2 cellular contexts compared by ENCODE assay signal in genomic region chrX:38061335-38061734, GRCh38.
A peak's percentile ranks its signal among the peaks of the same experiment; 100 is the strongest.
TF ChIP-seq lines count a peak whose summit lies in the region.

No MANE protein-coding gene starts in this region.

TF ChIP-seq in GM12878, 131 proteins besides CTCF, POLR2A, EP300 and RAD21:
- TF ChIP-seq RELA (IDR thresholded peaks at IDR 0.05; ENCODE audit: borderline replicate concordance, partially characterized antibody) (no peak), ZBTB11 (CRISPR knock-in tag; IDR thresholded peaks at IDR 0.05) (no peak), POLR2AphosphoS5 (IDR thresholded peaks at IDR 0.05; ENCODE audit: low read length) (no peak), ZNF274 (IDR thresholded peaks at IDR 0.05; ENCODE audit: insufficient read depth, insufficient read length) (no peak), NR2F1 (conservative IDR thresholded peaks at IDR 0.05) (peak; percentile 45; the same call in 1 of the 2 replicates), SPI1 (IDR thresholded peaks at IDR 0.05; ENCODE audit: borderline replicate concordance, insufficient read depth, low read depth, low read length) (no peak), MTA2 (IDR thresholded peaks at IDR 0.05; ENCODE audit: low read depth) (peak; percentile 32; the same call in 1 of the 2 replicates), NBN (IDR thresholded peaks at IDR 0.05) (no peak)
TF ChIP-seq in GM12878: peak in this region for 2.

TF ChIP-seq in HepG2, 621 proteins besides CTCF, POLR2A, EP300 and RAD21:
- TF ChIP-seq ZNF280D (CRISPR knock-in tag; IDR thresholded peaks at IDR 0.05) (no peak), FOSL2 (CRISPR knock-in tag; IDR thresholded peaks at IDR 0.05) (peak; percentile 13; the same call in 1 of the 2 replicates)
